ENCODE assay signal across 1 cellular context in genomic region chr1:154502742-154503111, GRCh38.
A peak's percentile ranks its signal among the peaks of the same experiment; 100 is the strongest.
TF ChIP-seq lines count a peak whose summit lies in the region.

No MANE protein-coding gene starts in this region.

TF ChIP-seq in GM12878, 131 proteins besides CTCF, POLR2A, EP300 and RAD21:
- TF ChIP-seq SREBF2 (IDR thresholded peaks at IDR 0.05; ENCODE audit: low read length), result no peak
- peak; percentile 34 for TF ChIP-seq SUZ12 (IDR thresholded peaks at IDR 0.05; ENCODE audit: unreplicated experiment)
- TF ChIP-seq MEF2B (IDR thresholded peaks at IDR 0.05; ENCODE audit: partially characterized antibody, poor library complexity, severe bottlenecking), result no peak
TF ChIP-seq in GM12878: peak in this region for 1.
